In the genomic region with DNA sequence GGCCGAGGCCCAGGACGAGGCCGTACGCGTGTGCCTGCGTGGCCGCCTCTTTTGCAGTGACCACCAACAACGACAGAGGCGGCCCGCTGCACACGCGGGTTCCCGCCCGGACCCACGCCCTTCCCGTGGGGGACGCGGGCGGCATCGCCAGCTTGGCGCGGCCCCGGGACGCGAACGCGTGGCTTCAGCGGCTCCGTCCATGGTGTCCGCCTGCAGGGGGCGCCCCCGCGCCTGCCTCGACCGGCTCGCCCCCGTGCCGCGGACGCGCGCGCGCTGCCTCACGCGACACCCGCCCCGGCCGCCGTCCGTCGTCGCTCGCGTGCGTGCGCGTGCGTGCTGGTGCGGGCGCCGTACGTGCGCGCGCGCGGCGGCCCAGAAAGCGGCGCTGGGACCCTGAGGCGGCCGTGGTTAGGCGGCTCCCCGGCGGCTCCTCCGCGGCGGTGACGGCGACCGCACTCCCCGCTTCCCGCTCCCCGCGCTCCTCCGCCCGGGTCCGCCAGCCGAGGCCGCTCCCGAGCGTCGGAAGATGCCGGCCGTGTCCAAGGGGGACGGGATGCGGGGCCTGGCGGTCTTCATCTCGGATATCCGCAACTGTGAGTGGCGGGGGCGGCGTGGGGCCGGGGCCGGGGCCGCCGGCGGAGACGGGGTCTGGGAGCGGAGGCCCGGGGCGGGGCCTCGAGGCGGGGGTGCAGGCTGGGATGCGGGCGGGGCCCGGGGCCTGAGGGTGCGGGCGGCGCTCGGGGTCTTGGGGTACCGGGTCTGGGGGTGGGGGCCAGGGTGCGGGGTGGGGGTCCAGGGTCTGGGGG, we compare ENCODE assay signal across 1 cellular context.
TF ChIP-seq lines count a peak whose summit lies in the region.

TSS of gene AP2A2 (plus strand) at position 375 of the 806 bp plus-strand sequence. CDS start at position 527, 152 bp downstream.

TF ChIP-seq in HCT116, 20 proteins besides CTCF, POLR2A, EP300 and RAD21 (continued from another document):
- peak; percentile 21; the same call in 1 of the 2 replicates for TF ChIP-seq MAX (IDR thresholded peaks at IDR 0.05)
- peak; percentile 88 for TF ChIP-seq POLR2AphosphoS5 (IDR thresholded peaks at IDR 0.05; ENCODE audit: low read depth, low read length)
- TF ChIP-seq YY1 (IDR thresholded peaks at IDR 0.05; ENCODE audit: extremely low read depth, insufficient replicate concordance, low read depth, low read length) = peak; percentile 16
